In the genomic region with DNA sequence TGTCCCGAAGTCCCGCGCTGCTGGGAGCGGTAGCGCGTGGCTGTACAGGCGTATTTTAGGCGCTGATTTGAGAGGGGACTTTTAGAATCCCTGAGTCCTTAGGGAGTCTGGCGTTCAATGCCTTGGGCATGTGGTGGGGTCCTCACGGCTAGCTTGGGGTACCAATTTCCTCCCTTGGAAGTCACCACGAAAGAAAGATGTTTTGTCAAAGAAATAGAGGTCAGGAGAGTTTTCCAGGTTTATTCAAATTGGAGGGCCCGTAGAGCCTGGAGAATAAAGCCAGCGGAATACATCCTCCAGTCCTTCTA, we compare ENCODE assay signal across 1 cellular context.
TF ChIP-seq lines count a peak whose summit lies in the region.

No MANE protein-coding gene starts in this region.

TF ChIP-seq in H1, 55 proteins besides CTCF, POLR2A, EP300 and RAD21 (continued from another document):
- 0 out of 2 replicates have a peak, but pooled peaks have one; percentile 6 for TF ChIP-seq RBBP5 (IDR thresholded peaks at IDR 0.05; ENCODE audit: borderline replicate concordance, low read depth, low read length)
- no peak for TF ChIP-seq RFX5 (IDR thresholded peaks at IDR 0.05; ENCODE audit: borderline replicate concordance, low read depth, low read length)
TF ChIP-seq in H1: peak in this region for 6.
